In genomic region chr4:37890501-37891220, GRCh38 we compare ENCODE assay signal across 8 cellular contexts. TPM values are rescaled to one million over a fixed set of nuclear protein-coding genes. Genes with fewer than 3 reads are reported as not detected.
DNase-seq lines count a peak whose midpoint lies in the region; ATAC-seq and TF ChIP-seq lines count a peak whose summit lies in the region.

TBC1D1 (plus strand) TSS chr4:37891084; CDS start chr4:37902096, 11,012 bp downstream.

- ATAC-seq in DND-41 (ENCODE audit: insufficient read depth, low read depth) (peak; percentile 76), GM21526 (IDR thresholded peaks at IDR 0.05; ENCODE audit: low FRiP score, unreplicated experiment) (peak; percentile 23), body of pancreas (peak; percentile 85), GM18870 (IDR thresholded peaks at IDR 0.05; ENCODE audit: unreplicated experiment) (no peak)

- H3K4me2 ChIP-seq in DND-41 (ENCODE audit: insufficient read depth, low read length): peak within 1 kb of the TSS; percentile 90

- TF ChIP-seq POLR2A in body of pancreas (IDR thresholded peaks at IDR 0.05): peak in 2 of 3 donors; percentile 35 to 54

- peak within 1 kb of the TSS; percentile 77 for H3K9ac ChIP-seq in DND-41 (ENCODE audit: low read depth, low read length)

- H3K36me3 ChIP-seq in DND-41 (ENCODE audit: insufficient read depth, low read length) (no peaks in the 10 kb centered on the region; the same call in 1 of the 2 replicates), body of pancreas (replicated peaks in 1 of 2; ENCODE audit: insufficient read depth in 1 of 2, low read depth in 2 of 2) (no peaks in the 10 kb centered on the region)

- H3K4me3 ChIP-seq in DND-41 (ENCODE audit: low read depth in 1 of 2, low read length in 2 of 2): peak within 1 kb of the TSS; percentile 50 to 92
- H3K4me3 ChIP-seq in body of pancreas: peak within 1 kb of the TSS; percentile 66 to 80

- peaks cover 31% of the 10 kb centered on the region for H3K79me2 ChIP-seq in DND-41 (ENCODE audit: insufficient read depth, low read length)

- intact Hi-C loops in T-helper 2 cell treated with Interferon-gamma antibody and Interleukin-4, amounts not matched to agents 100 ng/mL and 5 ng/mL, for 36 hours (cut with micrococcal nuclease): loop anchor here (1.0 to 10.0 kb wide), 6 partner anchors 39 to 424 kb away; partner anchors contain the start of genes PGM2 and RELL1
- intact Hi-C loops in body of pancreas (cut with DNase I): no loop called here

- H3K27ac ChIP-seq in DND-41 (ENCODE audit: low read length) (peak within 1 kb of the TSS; percentile 91), body of pancreas (peak within 1 kb of the TSS; percentile 33 to 70 (median 58))

- DNase-seq in DND-41 (peak; percentile 72), body of pancreas (peak; percentile 69 to 86 (median 81)), islet precursor cell (peak; percentile 65)
- DNase-seq in stimulated activated CD4-positive, alpha-beta T cell treated with anti-CD3 and anti-CD28 coated beads, Interleukin-12 subunit alpha, Interleukin-12 subunit beta, amount 100 ng/mL, for 4 hours: peak; percentile 32

- H2AFZ ChIP-seq in DND-41 (ENCODE audit: low read depth, low read length): peak within 1 kb of the TSS; percentile 98

- TF ChIP-seq CTCF in DND-41 (IDR thresholded peaks at IDR 0.05; ENCODE audit: borderline replicate concordance, extremely low read depth, low read length, poor library complexity, severe bottlenecking): no peak
- peak in 6 of 7 experiments; percentile 8 to 49 (median 38) for TF ChIP-seq CTCF in body of pancreas (IDR thresholded peaks at IDR 0.05)

- H3K27me3 ChIP-seq in DND-41 (ENCODE audit: insufficient read depth, low read length, poor library complexity): no peaks in the 10 kb centered on the region
- peaks cover 0 to 3% of the 10 kb centered on the region in 2 donors for H3K27me3 ChIP-seq in body of pancreas

- H3K4me1 ChIP-seq in DND-41 (ENCODE audit: insufficient read depth, low read length) (peaks cover 22% of the 10 kb centered on the region), body of pancreas (peaks cover 17% of the 10 kb centered on the region)

- H3K9me3 ChIP-seq in DND-41 (ENCODE audit: insufficient read depth, low read length, severe bottlenecking) (no peaks in the 10 kb centered on the region), body of pancreas (no peaks in the 10 kb centered on the region)

- TF ChIP-seq EP300 in Ishikawa (IDR thresholded peaks at IDR 0.05; ENCODE audit: borderline replicate concordance): no peak

- TF ChIP-seq RAD21 in Ishikawa (IDR thresholded peaks at IDR 0.05; ENCODE audit: low read depth): no peak

- H4K20me1 ChIP-seq in DND-41 (ENCODE audit: insufficient read depth, low read length): peaks cover under 1% of the 10 kb centered on the region; the same call in 1 of the 2 replicates

- WGBS in body of pancreas, 2 donors: 0% methylated on average over 19 to 47 of the region's 63 CpGs

TF ChIP-seq in Ishikawa, 13 proteins besides CTCF, POLR2A, EP300 and RAD21:
- no peak for TF ChIP-seq TEAD4 (IDR thresholded peaks at IDR 0.05)
- no peak for TF ChIP-seq USF1 (IDR thresholded peaks at IDR 0.05)
- TF ChIP-seq TCF12 (IDR thresholded peaks at IDR 0.05; ENCODE audit: low read depth): no peak
- TF ChIP-seq ZBTB7A (IDR thresholded peaks at IDR 0.05; ENCODE audit: low read depth): peak; percentile 17; the same call in 1 of the 2 replicates
- TF ChIP-seq NFIC (IDR thresholded peaks at IDR 0.05): no peak
- TF ChIP-seq EGR1 (IDR thresholded peaks at IDR 0.05): no peak
- no peak for TF ChIP-seq CEBPB (IDR thresholded peaks at IDR 0.05)
- no peak for TF ChIP-seq REST (IDR thresholded peaks at IDR 0.05; ENCODE audit: low read depth)
- TF ChIP-seq CREB1 (IDR thresholded peaks at IDR 0.05; ENCODE audit: low read depth): no peak
- TF ChIP-seq TAF1 (IDR thresholded peaks at IDR 0.05; ENCODE audit: low read depth): no peak
- no peak for TF ChIP-seq FOXM1 (IDR thresholded peaks at IDR 0.05; ENCODE audit: borderline replicate concordance, low read depth)
- TF ChIP-seq YY1 (IDR thresholded peaks at IDR 0.05; ENCODE audit: low read depth): no peak
- peak; percentile 55 for TF ChIP-seq MAX (IDR thresholded peaks at IDR 0.05)

RNA-seq across cellular contexts. Expression of gene TBC1D1, which starts in this region (rescaled TPM):
- 53.6 and 65.3 TPM in 2 replicates for total RNA-seq in T-helper 2 cell treated with Interferon-gamma antibody and Interleukin-4, amounts not matched to agents 100 ng/mL and 5 ng/mL, for 36 hours
- total RNA-seq in body of pancreas: 10 to 100 TPM; 23.3 to 28.7 TPM
